Comparison of ENCODE assay signal across 12 cellular contexts in genomic region chr14:89621009-89621421, GRCh38.
A peak's percentile ranks its signal among the peaks of the same experiment; 100 is the strongest.
DNase-seq lines count a peak whose midpoint lies in the region; ATAC-seq and TF ChIP-seq lines count a peak whose summit lies in the region.
"Had no signal": no experiment of that assay in that cellular context is flagged by ENCODE, and none has a peak within 500 bp of the region (broad histone marks: within the 10 kb centered on the region; RNA-seq: fewer than 3 reads in every experiment).

No MANE protein-coding gene starts in this region.

- H3K79me1 ChIP-seq in IMR-90 (ENCODE audit: low read depth in 1 of 2, low read length in 2 of 2): peaks cover 0 to 28% of the 10 kb centered on the region in 2 experiments; a peak in 2 of 4 replicates

- H3K4me1 Mint-ChIP-seq in activated CD8-positive, alpha-beta T cell treated with anti-CD3 and anti-CD28 coated beads, Interleukin-2, amount 10 ng/mL, durations not matched to agents 7 days and 5 days (ENCODE audit: low read depth): peaks cover 45% of the 10 kb centered on the region

- H3K4me3 ChIP-seq in IMR-90 (ENCODE audit: insufficient read depth, low read depth, low read length) (no peak overlapping the region), duodenal mucosa (ENCODE audit: low read depth in 1 of 2, low read length in 2 of 2) (no peak overlapping the region)
- H3K4me3 ChIP-seq: thyroid gland had no signal

- no peak overlapping the region for H3K27ac ChIP-seq in IMR-90 (ENCODE audit: insufficient read depth, low read length)
- no peak overlapping the region for H3K27ac ChIP-seq in duodenal mucosa (ENCODE audit: low read depth, low read length)
- H3K27ac ChIP-seq: thyroid gland had no signal

- no peak overlapping the region; the same call in 1 of the 2 replicates for H4K91ac ChIP-seq in IMR-90 (ENCODE audit: insufficient read depth, low read depth, low read length)

- H3K36me3 ChIP-seq in IMR-90 (ENCODE audit: control insufficient read depth, insufficient read depth, low read length) (no peaks in the 10 kb centered on the region), duodenal mucosa (ENCODE audit: control insufficient read depth in 1 of 2, insufficient read depth in 2 of 2, low read length in 2 of 2) (no peaks in the 10 kb centered on the region)
- H3K36me3 ChIP-seq: thyroid gland had no signal

- intact Hi-C loops in IMR-90 (cut with micrococcal nuclease): no loop called here

- no peaks in the 10 kb centered on the region for H4K20me1 ChIP-seq in IMR-90 (ENCODE audit: insufficient read depth, low read length)

- H4K8ac ChIP-seq in IMR-90 (ENCODE audit: low read depth in 2 of 2, low read length in 2 of 2): no peak overlapping the region

- no peak overlapping the region for H2BK15ac ChIP-seq in IMR-90 (ENCODE audit: low read depth, low read length)

- CTCF ChIA-PET in IMR-90 (lab: Yijun Ruan, JAX): no interaction called here
- CTCF ChIA-PET in activated CD8-positive, alpha-beta T cell treated with anti-CD3 and anti-CD28 coated beads, Interleukin-2, amount 10 ng/mL, durations not matched to agents 7 days and 5 days (lab: Charles Lee): interaction anchor here (1.3 to 2.3 kb wide), 4 partner anchors 10 to 147 kb away, joined by 3 to 11 read pairs (median 6); no protein-coding TSS in a partner anchor

- H3K27me3 Mint-ChIP-seq in activated CD8-positive, alpha-beta T cell treated with anti-CD3 and anti-CD28 coated beads, Interleukin-2, amount 10 ng/mL, durations not matched to agents 7 days and 5 days (ENCODE audit: low read depth): no peaks in the 10 kb centered on the region

- no peak overlapping the region for H3K9ac ChIP-seq in IMR-90 (ENCODE audit: low read depth, low read length)
- H3K9ac ChIP-seq in duodenal mucosa (ENCODE audit: low read depth in 1 of 2, low read length in 2 of 2): peak overlapping the region; percentile 21

- H3K14ac ChIP-seq in IMR-90 (replicated peaks; ENCODE audit: low read depth, low read length): no peak overlapping the region

- no peak for TF ChIP-seq POLR2A in IMR-90 (IDR thresholded peaks at IDR 0.05; ENCODE audit: low read depth, low read length)

- POLR2A ChIA-PET in IMR-90 (lab: Charles Lee; ENCODE audit: unreplicated experiment): no interaction called here
- POLR2A ChIA-PET in activated CD8-positive, alpha-beta T cell treated with anti-CD3 and anti-CD28 coated beads, Interleukin-2, amount 10 ng/mL, durations not matched to agents 7 days and 5 days (lab: Charles Lee): interaction anchor here (0.6 to 4.3 kb wide), 5 partner anchors 21 to 192 kb away, joined by 3 to 48 read pairs (median 29); no protein-coding TSS in a partner anchor

- no peak overlapping the region for H3K56ac ChIP-seq in IMR-90 (ENCODE audit: extremely low read depth, insufficient read depth, low read length)

- 80% methylated on average over 1 of the region's 5 CpGs; no CpG with 5 or more reads in 1 of the 2 experiments for WGBS in IMR-90 (ENCODE audit: extremely low coverage in 2 of 2, insufficient read length in 1 of 2), 2 experiments

- peaks cover 4% of the 10 kb centered on the region; the same call in 1 of the 2 replicates for H3K9me1 ChIP-seq in IMR-90 (ENCODE audit: insufficient read depth, low read length)

- no peak overlapping the region for H2BK5ac ChIP-seq in IMR-90 (ENCODE audit: low read depth, low read length, poor library complexity, severe bottlenecking)

- H3K36me3 Mint-ChIP-seq in activated CD8-positive, alpha-beta T cell treated with anti-CD3 and anti-CD28 coated beads, Interleukin-2, amount 10 ng/mL, durations not matched to agents 7 days and 5 days (ENCODE audit: low read depth): peaks cover 2% of the 10 kb centered on the region
- H3K36me3 Mint-ChIP-seq: brain had no signal

- in situ Hi-C loops in IMR-90 (cut with MboI; ENCODE audit: low sequenced_read_pairs): no loop called here

- no peak overlapping the region for H3K4ac ChIP-seq in IMR-90 (ENCODE audit: low read depth, low read length)

- no peak overlapping the region for H3K18ac ChIP-seq in IMR-90 (ENCODE audit: low read depth, low read length)

- peak overlapping the region; percentile 97 for H3K27ac Mint-ChIP-seq in activated CD8-positive, alpha-beta T cell treated with anti-CD3 and anti-CD28 coated beads, Interleukin-2, amount 10 ng/mL, durations not matched to agents 7 days and 5 days

- no peaks in the 10 kb centered on the region for H3K9me3 ChIP-seq in IMR-90 (ENCODE audit: control insufficient read depth, insufficient read depth, low read length)
- no peaks in the 10 kb centered on the region for H3K9me3 ChIP-seq in duodenal mucosa (ENCODE audit: control insufficient read depth in 1 of 2, low read length in 2 of 2)
- H3K9me3 ChIP-seq: thyroid gland had no signal

- peak overlapping the region; percentile 91 for H3K4me3 Mint-ChIP-seq in activated CD8-positive, alpha-beta T cell treated with anti-CD3 and anti-CD28 coated beads, Interleukin-2, amount 10 ng/mL, durations not matched to agents 7 days and 5 days

- no TSS peak for BruUV-seq in IMR-90 (replicated peaks; lab: Mats Ljungman, UMichigan)

- TF ChIP-seq CTCF in IMR-90 (conservative IDR thresholded peaks at IDR 0.05; ENCODE audit: low read depth, low read length): no peak

- no peak overlapping the region for H2BK120ac ChIP-seq in IMR-90 (ENCODE audit: low read depth, low read length)

- H3K9me3 Mint-ChIP-seq in activated CD8-positive, alpha-beta T cell treated with anti-CD3 and anti-CD28 coated beads, Interleukin-2, amount 10 ng/mL, durations not matched to agents 7 days and 5 days (ENCODE audit: insufficient read depth): no peaks in the 10 kb centered on the region

- no peak overlapping the region for H4K5ac ChIP-seq in IMR-90 (ENCODE audit: low read depth, low read length)

- H2AFZ ChIP-seq in IMR-90 (replicated peaks; ENCODE audit: low read length, poor library complexity): no peak overlapping the region

- H2AK5ac ChIP-seq in IMR-90 (ENCODE audit: low read depth, low read length): peak overlapping the region; percentile 24; the same call in 1 of the 2 replicates

- TF ChIP-seq RAD21 in IMR-90 (IDR thresholded peaks at IDR 0.05; ENCODE audit: low read length): no peak

- H2BK20ac ChIP-seq in IMR-90 (ENCODE audit: low read depth, low read length): no peak overlapping the region

- no peak overlapping the region for H3K4me2 ChIP-seq in IMR-90 (ENCODE audit: low read depth, low read length)

- H3K23ac ChIP-seq in IMR-90 (ENCODE audit: low read depth, low read length): no peak overlapping the region

- H3K27me3 ChIP-seq in IMR-90 (ENCODE audit: control insufficient read depth, insufficient read depth, low read length): no peaks in the 10 kb centered on the region; the same call in 1 of the 2 replicates
- no peaks in the 10 kb centered on the region for H3K27me3 ChIP-seq in duodenal mucosa (ENCODE audit: control insufficient read depth in 1 of 2, insufficient read depth in 2 of 2, low read length in 2 of 2)
- H3K27me3 ChIP-seq: thyroid gland had no signal

- no peak overlapping the region for H2AK9ac ChIP-seq in IMR-90 (replicated peaks; ENCODE audit: low read depth, low read length, poor library complexity)

- ATAC-seq in IMR-90 (ENCODE audit: low read depth): no peak
- ATAC-seq in activated CD8-positive, alpha-beta T cell treated with anti-CD3 and anti-CD28 coated beads, Interleukin-2, amount 10 ng/mL, durations not matched to agents 7 days and 5 days: peak; percentile 33
- no peak for ATAC-seq in HG02763 (IDR thresholded peaks at IDR 0.05; ENCODE audit: unreplicated experiment)
- no peak for ATAC-seq in GM21390 (IDR thresholded peaks at IDR 0.05; ENCODE audit: unreplicated experiment)
- ATAC-seq: sciatic nerve had no signal

- dilution Hi-C loops in IMR-90 (cut with HindIII; ENCODE audit: low sequenced_read_pairs, unreplicated experiment): no loop called here

- H3K4me1 ChIP-seq in IMR-90 (ENCODE audit: control insufficient read depth, insufficient read depth, low read length) (peaks cover 17% of the 10 kb centered on the region), duodenal mucosa (ENCODE audit: control insufficient read depth in 1 of 2, insufficient read depth in 2 of 2, low read length in 2 of 2) (peaks cover 21 to 33% of the 10 kb centered on the region in 2 donors)

- DNase-seq in IMR-90 (no peak), NCI-H2107 treated with DMSO at 0.1 percent for 48 hours (lab: John Stamatoyannopoulos, UW; ENCODE audit: unreplicated experiment) (no peak), NCI-H345 (lab: John Stamatoyannopoulos, UW) (no peak)
- peak; percentile 72 for DNase-seq in activated CD8-positive, alpha-beta T cell treated with anti-CD3 and anti-CD28 coated beads, Interleukin-2, amount 10 ng/mL, durations not matched to agents 7 days and 5 days
- DNase-seq in stimulated activated CD4-positive, alpha-beta T cell treated with anti-CD3 and anti-CD28 coated beads, TNF-alpha, amount 100 ng/mL, for 4 hours (ENCODE audit: low read depth in 3 of 3): peak in 2 of 3 experiments; percentile 23 to 31
- DNase-seq: Calu3, thyroid gland had no signal

TF ChIP-seq in IMR-90, 13 proteins besides CTCF, POLR2A, EP300 and RAD21:
- TF ChIP-seq USF2 (IDR thresholded peaks at IDR 0.05; ENCODE audit: low read depth, low read length): no peak
- no peak for TF ChIP-seq MXI1 (IDR thresholded peaks at IDR 0.05; ENCODE audit: borderline replicate concordance, low read depth, low read length)
- TF ChIP-seq CEBPB (IDR thresholded peaks at IDR 0.05; ENCODE audit: low read depth, low read length): no peak
- TF ChIP-seq ELK1 (IDR thresholded peaks at IDR 0.05; ENCODE audit: borderline replicate concordance, low read depth, low read length): no peak
- no peak for TF ChIP-seq CHD1 (IDR thresholded peaks at IDR 0.05; ENCODE audit: low read depth, low read length)
- TF ChIP-seq FOS (IDR thresholded peaks at IDR 0.05; ENCODE audit: low read depth, low read length): no peak

Comparison
In these comparisons a context has a peak if more than half of its experiments do, and no peak if none do; other contexts are left out.
1. DNase-seq: peak in activated CD8-positive, alpha-beta T cell treated with anti-CD3 and anti-CD28 coated beads, Interleukin-2, amount 10 ng/mL, durations not matched to agents 7 days and 5 days (single experiment) and stimulated activated CD4-positive, alpha-beta T cell treated with anti-CD3 and anti-CD28 coated beads, TNF-alpha, amount 100 ng/mL, for 4 hours (2 of 3); none in IMR-90 (single experiment), NCI-H2107 treated with DMSO at 0.1 percent for 48 hours (single experiment) and NCI-H345 (single experiment).